In the genomic region with DNA sequence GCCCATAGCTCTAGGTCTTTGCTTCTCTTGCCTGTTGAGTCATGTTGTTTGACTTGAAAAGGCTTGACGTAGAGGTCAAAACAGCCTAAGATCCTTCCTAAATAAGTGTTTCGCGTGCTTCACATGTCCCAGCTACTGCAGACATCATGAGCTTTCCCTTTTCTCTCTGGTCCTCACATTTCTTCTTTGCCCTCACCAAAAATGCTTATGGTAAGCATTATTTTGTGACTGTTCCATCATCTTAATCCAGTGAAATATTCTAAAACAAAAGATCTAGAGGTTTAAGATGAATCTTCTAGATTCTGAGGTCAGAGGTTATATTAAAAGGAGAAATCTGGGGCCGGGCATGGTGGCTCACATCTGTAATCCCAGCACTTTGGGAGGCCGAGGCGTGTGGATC, we compare ENCODE assay signal across 24 cellular contexts.
"Had no signal": no experiment of that assay in that cellular context is flagged by ENCODE, and none has a peak within 500 bp of the region (broad histone marks: within the 10 kb centered on the region; RNA-seq: fewer than 3 reads in every experiment).

No MANE protein-coding gene starts in this region.

- H3K9me3 ChIP-seq: ascending aorta, body of pancreas had no signal

- H3K27me3 ChIP-seq: ascending aorta, body of pancreas had no signal

- ATAC-seq: body of pancreas, K562, T-cell had no signal

- H3K36me3 ChIP-seq: ascending aorta had no signal

- H3K4me1 ChIP-seq: body of pancreas had no signal

- H3K4me3 ChIP-seq: ascending aorta, body of pancreas, K562 had no signal

- FAIRE-seq: K562, RCC 7860, TTC549 had no signal

- H3K27ac ChIP-seq: ascending aorta, body of pancreas had no signal

- DNase-seq: activated CD4-positive, alpha-beta memory T cell treated with anti-CD3 and anti-CD28 coated beads, Interleukin-2, amount 10 ng/mL, durations not matched to agents 7 days and 5 days; activated CD4-positive, alpha-beta T cell treated with anti-CD3 and anti-CD28 coated beads, Interleukin-2, amount 10 ng/mL, durations not matched to agents 7 days and 5 days; activated CD4-positive, CD25-positive, alpha-beta regulatory T cell; activated naive CD4-positive, alpha-beta T cell treated with anti-CD3 and anti-CD28 coated beads, Interleukin-2, amount 50 U/mL, for 16 hours; activated naive CD8-positive, alpha-beta T cell treated with anti-CD3 and anti-CD28 coated beads, Interleukin-2, amount 10 ng/mL, durations not matched to agents 7 days and 5 days; activated T-cell treated with anti-CD3 and anti-CD28 coated beads for 4 hours; activated T-cell treated with anti-CD3 and anti-CD28 coated beads, Interleukin-2, amount 50 U/mL, for 72 hours; amniotic stem cell; body of pancreas; Karpas-422; MM.1S; NCI-H1105; NCI-H1436; NCI-H1694 treated with DMSO at 0.1 percent for 48 hours; NCI-H2029 treated with DMSO at 0.1 percent for 48 hours; NCI-H510A treated with DMSO at 0.1 percent for 48 hours; SIG-M5; T-cell; T-helper 2 cell; T1000 had no signal
